8 cellular contexts compared by ENCODE assay signal in genomic region chr19:35936738-35937268, GRCh38. TPM values are rescaled to one million over a fixed set of nuclear protein-coding genes. Genes with fewer than 3 reads are reported as not detected.
DNase-seq lines count a peak whose midpoint lies in the region; ATAC-seq and TF ChIP-seq lines count a peak whose summit lies in the region.

No MANE protein-coding gene starts in this region.

- H4K20me1 ChIP-seq in H9 (ENCODE audit: control insufficient read depth, insufficient read depth, insufficient read length) = no peaks in the 10 kb centered on the region

- H3K27ac Mint-ChIP-seq in H9 (no peak overlapping the region), glutamatergic neuron (ENCODE audit: unreplicated experiment) (no peak overlapping the region)

- no peak overlapping the region for H3K23ac ChIP-seq in H9 (ENCODE audit: insufficient read length, low read depth, low read length)

- H3K27ac ChIP-seq in H9 (ENCODE audit: insufficient read length, low read depth, low read length) (no peak overlapping the region), WERI-Rb-1 (peak overlapping the region; percentile 49), skeletal muscle tissue (ENCODE audit: low read depth, low read length) (peak overlapping the region; percentile 68)

- no peak overlapping the region for H2BK5ac ChIP-seq in H9 (ENCODE audit: insufficient read length, low read length)

- no peak overlapping the region for H3K18ac ChIP-seq in H9 (ENCODE audit: insufficient read length, low read depth, low read length)

- H3K9ac ChIP-seq in H9 (ENCODE audit: extremely low read depth, insufficient read length, low read length) (peak overlapping the region; percentile 42), skeletal muscle tissue (ENCODE audit: low read depth in 1 of 3, low read length in 3 of 3) (peak overlapping the region; percentile 73 to 84 (median 81))

- H3K14ac ChIP-seq in H9 (ENCODE audit: insufficient read depth, low read length) = no peak overlapping the region

- H3K4me3 ChIP-seq in WERI-Rb-1 (ENCODE audit: low read depth, low read length) = peak overlapping the region; percentile 53
- peak overlapping the region; percentile 69 to 77 (median 73) for H3K4me3 ChIP-seq in skeletal muscle tissue (ENCODE audit: low read length in 3 of 3)

- no peak overlapping the region for H4K8ac ChIP-seq in H9 (replicated peaks; ENCODE audit: insufficient read length, low read depth, low read length)

- no peak overlapping the region for H2BK15ac ChIP-seq in H9 (ENCODE audit: low read depth, low read length)

- H4K5ac ChIP-seq in H9 (ENCODE audit: insufficient read length, low read depth, low read length) = no peak overlapping the region

- H2AFZ ChIP-seq in H9 (ENCODE audit: low read length) = no peak overlapping the region

- H3K9me3 Mint-ChIP-seq in H9 (no peaks in the 10 kb centered on the region), glutamatergic neuron (ENCODE audit: unreplicated experiment) (peaks cover 12% of the 10 kb centered on the region)

- no peak for ATAC-seq in HG03354 (IDR thresholded peaks at IDR 0.05; ENCODE audit: poor library complexity, severe bottlenecking, unreplicated experiment)

- no peak overlapping the region for H2BK120ac ChIP-seq in H9 (ENCODE audit: low read depth, low read length, poor library complexity, severe bottlenecking)

- DNase-seq in H9 (no peak), WERI-Rb-1 (no peak), glutamatergic neuron (no peak), HuH-7.5 (ENCODE audit: low spot score) (no peak), NCI-H345 treated with DMSO at 0.1 percent for 48 hours (lab: John Stamatoyannopoulos, UW; ENCODE audit: unreplicated experiment) (no peak)
- DNase-seq in activated effector memory CD4-positive, alpha-beta T cell treated with anti-CD3 and anti-CD28 coated beads, Interleukin-2, amount 50 U/mL, for 16 hours = no peak

- H3K79me1 ChIP-seq in H9 (ENCODE audit: insufficient read depth, low read depth, low read length, poor library complexity, severe bottlenecking) = no peaks in the 10 kb centered on the region

- peaks cover 24% of the 10 kb centered on the region for H3K23me2 ChIP-seq in H9 (ENCODE audit: insufficient read length, low read depth, low read length, poor library complexity, severe bottlenecking)

- H3K27me3 Mint-ChIP-seq in H9 (ENCODE audit: low read depth) = peaks cover 5% of the 10 kb centered on the region
- peaks cover 12% of the 10 kb centered on the region for H3K27me3 Mint-ChIP-seq in glutamatergic neuron (ENCODE audit: unreplicated experiment)

- no peaks in the 10 kb centered on the region for H3K27me3 ChIP-seq in H9 (ENCODE audit: insufficient read depth, low read length)
- no peaks in the 10 kb centered on the region for H3K27me3 ChIP-seq in WERI-Rb-1 (ENCODE audit: insufficient read depth, low read depth, severe bottlenecking)
- no peaks in the 10 kb centered on the region for H3K27me3 ChIP-seq in skeletal muscle tissue (ENCODE audit: control insufficient read depth in 3 of 3, insufficient read depth in 3 of 3, low read length in 3 of 3)

- no peak overlapping the region for H3K4ac ChIP-seq in H9 (ENCODE audit: low read depth, low read length)

- H2BK20ac ChIP-seq in H9 (ENCODE audit: low read depth, low read length, poor library complexity, severe bottlenecking) = no peak overlapping the region

- peaks cover 34 to 35% of the 10 kb centered on the region in 2 experiments for H3K4me1 Mint-ChIP-seq in H9
- peaks cover 16% of the 10 kb centered on the region for H3K4me1 Mint-ChIP-seq in glutamatergic neuron (ENCODE audit: low read depth, unreplicated experiment)

- no peak overlapping the region for H3K56ac ChIP-seq in H9 (ENCODE audit: insufficient read length, low read depth, low read length)

- TF ChIP-seq CTCF in H9 (conservative IDR thresholded peaks at IDR 0.05) = no peak
- no peak for TF ChIP-seq CTCF in WERI-Rb-1 (IDR thresholded peaks at IDR 0.05; ENCODE audit: low read depth, low read length)
- TF ChIP-seq CTCF in glutamatergic neuron (IDR thresholded peaks at IDR 0.05; ENCODE audit: partially characterized antibody, unreplicated experiment) = no peak

- no peak overlapping the region for H2BK12ac ChIP-seq in H9 (ENCODE audit: insufficient read length, low read depth, low read length)

- H3K79me2 ChIP-seq in H9 (ENCODE audit: insufficient read depth, low read length) = no peaks in the 10 kb centered on the region

- peak overlapping the region; percentile 78 for H3K4me2 ChIP-seq in H9 (ENCODE audit: insufficient read depth, insufficient read length, low read length)

- H3K4me1 ChIP-seq in H9 (ENCODE audit: insufficient read depth, low read length) = peaks cover 7% of the 10 kb centered on the region; the same call in 1 of the 2 replicates
- H3K4me1 ChIP-seq in skeletal muscle tissue (ENCODE audit: control insufficient read depth in 3 of 3, insufficient read depth in 3 of 3, low read length in 3 of 3) = peaks cover 28 to 45% (median 32%) of the 10 kb centered on the region in 3 donors

- no peak overlapping the region for H2AK5ac ChIP-seq in H9 (ENCODE audit: insufficient read length, low read length)

- H3K9me3 ChIP-seq in H9 (ENCODE audit: control insufficient read depth, low read depth, low read length) = no peaks in the 10 kb centered on the region
- H3K9me3 ChIP-seq in WERI-Rb-1 (ENCODE audit: severe bottlenecking) = no peaks in the 10 kb centered on the region
- no peaks in the 10 kb centered on the region for H3K9me3 ChIP-seq in skeletal muscle tissue (ENCODE audit: control insufficient read depth in 3 of 3, low read length in 3 of 3)

- H4K91ac ChIP-seq in H9 (ENCODE audit: insufficient read length, low read depth, low read length) = no peak overlapping the region

- peaks cover 31% of the 10 kb centered on the region for H3K36me3 ChIP-seq in WERI-Rb-1
- peaks cover 0 to 12% (median 0%) of the 10 kb centered on the region in 3 donors for H3K36me3 ChIP-seq in skeletal muscle tissue (ENCODE audit: control insufficient read depth in 3 of 3, insufficient read depth in 3 of 3, low read length in 3 of 3)

- peaks cover 7 to 18% (median 10%) of the 10 kb centered on the region in 3 experiments; a peak in 6 of 7 replicates for H3K36me3 Mint-ChIP-seq in H9 (ENCODE audit: insufficient read depth in 1 of 3, low read depth in 3 of 3)
- H3K36me3 Mint-ChIP-seq in glutamatergic neuron (ENCODE audit: unreplicated experiment) = peaks cover 20% of the 10 kb centered on the region

- no peak overlapping the region for H3T11ph ChIP-seq in H9 (ENCODE audit: low read length)

- no CpG with 5 or more reads among the region's 11 CpGs for WGBS in H9 (ENCODE audit: extremely low coverage, insufficient read length, low lambda C conversion rate)

- H3K4me3 Mint-ChIP-seq in H9 (peak overlapping the region; percentile 67 to 79), glutamatergic neuron (ENCODE audit: unreplicated experiment) (peak overlapping the region; percentile 98)

RNA-seq across cellular contexts. Expression of gene LRFN3, which starts 0.6 kb away (rescaled TPM):
- total RNA-seq in H9 (2021) (18.4 and 20.5 TPM in 2 replicates), glutamatergic neuron (ENCODE audit: unreplicated experiment) (40.6 TPM), skeletal muscle tissue (0.52 TPM)

RNA-seq across cellular contexts. Expression of gene TYROBP, which starts 28.7 kb away (rescaled TPM):
- total RNA-seq in H9 (2021) (not detected in 2 replicates), glutamatergic neuron (ENCODE audit: unreplicated experiment) (not detected), skeletal muscle tissue (9.9 TPM)

RNA-seq across cellular contexts. Expression of gene HCST, which starts 34.5 kb away (rescaled TPM):
- 0.68 and 1.8 TPM in 2 replicates for total RNA-seq in H9 (2021)
- not detected for total RNA-seq in glutamatergic neuron (ENCODE audit: unreplicated experiment)
- total RNA-seq in skeletal muscle tissue = 1.6 TPM

RNA-seq across cellular contexts. Expression of gene NFKBID, which starts 36.5 kb away (rescaled TPM):
- total RNA-seq in H9 (2021) (18.4 and 18.8 TPM in 2 replicates), glutamatergic neuron (ENCODE audit: unreplicated experiment) (7.6 TPM), skeletal muscle tissue (3.7 TPM)

RNA-seq across cellular contexts. Expression of gene SDHAF1, which starts 58.2 kb away (rescaled TPM):
- total RNA-seq in H9 (2021) (14.7 and 16.0 TPM in 2 replicates), glutamatergic neuron (ENCODE audit: unreplicated experiment) (17.7 TPM), skeletal muscle tissue (8.4 TPM)

Comparison
In these comparisons a context has a peak if more than half of its experiments do, and no peak if none do; other contexts are left out.
1. RNA of gene LRFN3, which starts 0.6 kb away (total RNA-seq): 40.6 TPM in glutamatergic neuron (single experiment) and 18.4 to 20.5 TPM in H9; 0.52 TPM in skeletal muscle tissue (single experiment); every median in the first group is over 10 times any median in the second.
2. RNA of gene TYROBP, which starts 28.7 kb away (total RNA-seq): 9.9 TPM in skeletal muscle tissue (single experiment); not detected in H9 and not detected in glutamatergic neuron (single experiment); every median in the first group is over 10 times any median in the second.